13 cellular contexts compared by ENCODE assay signal in the genomic region with DNA sequence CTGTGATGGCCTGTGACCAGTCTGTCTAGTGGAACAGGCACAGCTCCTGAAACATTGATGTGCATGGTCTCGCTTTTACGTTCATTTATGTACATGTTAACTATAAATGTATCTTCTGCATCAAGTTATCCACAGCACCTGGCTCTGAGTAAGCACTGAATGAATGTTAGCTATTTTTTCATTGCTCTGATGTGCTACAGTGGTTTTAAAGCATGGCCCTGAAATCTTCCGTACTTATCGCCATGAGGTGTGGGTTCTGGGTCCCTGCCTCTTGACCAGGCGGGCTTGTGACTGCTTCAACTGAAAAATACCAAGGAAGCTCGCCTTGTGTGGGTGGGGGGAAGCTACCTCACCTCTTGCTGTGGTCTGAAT.
"Had no signal": no experiment of that assay in that cellular context is flagged by ENCODE, and none has a peak within 500 bp of the region (broad histone marks: within the 10 kb centered on the region; RNA-seq: fewer than 3 reads in every experiment).

No MANE protein-coding gene starts in this region.

- H3K27me3 ChIP-seq: cardiac muscle cell had no signal

- H3K4me1 ChIP-seq: psoas muscle had no signal

- H3K9me3 ChIP-seq: psoas muscle had no signal

- H3K4me3 ChIP-seq: cardiac muscle cell, psoas muscle had no signal

- H3K27ac ChIP-seq: cardiac muscle cell, psoas muscle had no signal

- ATAC-seq: activated CD4-positive, alpha-beta T cell treated with anti-CD3 and anti-CD28 coated beads for 36 hours; left ventricle myocardium superior; psoas muscle had no signal

- DNase-seq: activated CD4-positive, alpha-beta memory T cell treated with anti-CD3 and anti-CD28 coated beads, Interleukin-2, amount 10 ng/mL, durations not matched to agents 7 days and 5 days; activated CD4-positive, alpha-beta T cell treated with anti-CD3 and anti-CD28 coated beads for 36 hours; activated CD8-positive, alpha-beta memory T cell treated with anti-CD3 and anti-CD28 coated beads, Interleukin-2, amount 50 U/mL, for 48 hours; erythroblast; glutamatergic neuron; left ventricle myocardium superior; mesendoderm; nephron progenitor cell; psoas muscle; stimulated activated CD4-positive, alpha-beta T cell treated with anti-CD3 and anti-CD28 coated beads, Interleukin-2, amount 100 ng/mL, for 24 hours; stimulated activated naive CD4-positive, alpha-beta T cell; T1000 had no signal

- H3K36me3 ChIP-seq: cardiac muscle cell had no signal
